18 cellular contexts compared by ENCODE assay signal in genomic region chr16:85981826-85982562, GRCh38.
"Had no signal": no experiment of that assay in that cellular context is flagged by ENCODE, and none has a peak within 500 bp of the region (broad histone marks: within the 10 kb centered on the region; RNA-seq: fewer than 3 reads in every experiment).

No MANE protein-coding gene starts in this region.

- ATAC-seq: activated naive CD4-positive, alpha-beta T cell treated with anti-CD3 and anti-CD28 coated beads, Interleukin-2, amount 50 U/mL, for 72 hours; effector memory CD8-positive, alpha-beta T cell; stimulated activated effector memory CD8-positive, alpha-beta T cell treated with anti-CD3 and anti-CD28 coated beads, Interleukin-12 subunit alpha, Interleukin-12 subunit beta, amount 100 ng/mL, for 72 hours; WTC11 had no signal

- H3K36me3 ChIP-seq: cardiac muscle cell had no signal

- H3K27ac ChIP-seq: cardiac muscle cell, SK-N-MC had no signal

- H3K4me1 Mint-ChIP-seq: WTC11 had no signal

- H3K4me3 Mint-ChIP-seq: activated CD4-positive, alpha-beta memory T cell treated with anti-CD3 and anti-CD28 coated beads, Interleukin-2, amount 10 ng/mL, durations not matched to agents 7 days and 5 days; effector memory CD8-positive, alpha-beta T cell; nephron; stimulated activated effector memory CD8-positive, alpha-beta T cell treated with anti-CD3 and anti-CD28 coated beads, Interleukin-12 subunit alpha, Interleukin-12 subunit beta, amount 100 ng/mL, for 72 hours; WTC11 had no signal

- H3K36me3 Mint-ChIP-seq: stimulated activated effector memory CD8-positive, alpha-beta T cell treated with anti-CD3 and anti-CD28 coated beads, Interleukin-12 subunit alpha, Interleukin-12 subunit beta, amount 100 ng/mL, for 72 hours; WTC11 had no signal

- H3K4me3 ChIP-seq: cardiac muscle cell, SK-N-MC had no signal

- H3K9me3 Mint-ChIP-seq: activated CD4-positive, alpha-beta memory T cell treated with anti-CD3 and anti-CD28 coated beads, Interleukin-2, amount 10 ng/mL, durations not matched to agents 7 days and 5 days; activated naive CD4-positive, alpha-beta T cell treated with anti-CD3 and anti-CD28 coated beads, Interleukin-2, amount 50 U/mL, for 72 hours; effector memory CD8-positive, alpha-beta T cell; nephron; stimulated activated effector memory CD8-positive, alpha-beta T cell treated with anti-CD3 and anti-CD28 coated beads, Interleukin-12 subunit alpha, Interleukin-12 subunit beta, amount 100 ng/mL, for 72 hours; WTC11 had no signal

- H3K27me3 ChIP-seq: cardiac muscle cell had no signal

- DNase-seq: activated CD4-positive, alpha-beta memory T cell treated with anti-CD3 and anti-CD28 coated beads, Interleukin-2, amount 10 ng/mL, durations not matched to agents 7 days and 5 days; activated CD4-positive, alpha-beta T cell treated with anti-CD3 and anti-CD28 coated beads for 48 hours; activated CD8-positive, alpha-beta memory T cell treated with anti-CD3 and anti-CD28 coated beads, Interleukin-2, amount 50 U/mL, for 48 hours; activated gamma-delta T cell treated with Interleukin-2 at 50 U/mL for 16 hours; activated T-cell treated with anti-CD3 and anti-CD28 coated beads, Interleukin-2, amount 50 U/mL, for 48 hours; amniotic stem cell; dermis blood vessel endothelial cell; effector memory CD8-positive, alpha-beta T cell; occipital lobe; stimulated activated CD4-positive, alpha-beta T cell treated with anti-CD3 and anti-CD28 coated beads, Interleukin-15, amount 100 ng/mL, for 24 hours; stimulated activated CD4-positive, alpha-beta T cell treated with anti-CD3 and anti-CD28 coated beads, Interleukin-2, amount 100 ng/mL, for 48 hours had no signal

- H3K27ac Mint-ChIP-seq: activated CD4-positive, alpha-beta memory T cell treated with anti-CD3 and anti-CD28 coated beads, Interleukin-2, amount 10 ng/mL, durations not matched to agents 7 days and 5 days; activated naive CD4-positive, alpha-beta T cell treated with anti-CD3 and anti-CD28 coated beads, Interleukin-2, amount 50 U/mL, for 72 hours; effector memory CD8-positive, alpha-beta T cell; progenitor cell of endocrine pancreas; stimulated activated effector memory CD8-positive, alpha-beta T cell treated with anti-CD3 and anti-CD28 coated beads, Interleukin-12 subunit alpha, Interleukin-12 subunit beta, amount 100 ng/mL, for 72 hours; WTC11 had no signal
